17 cellular contexts compared by ENCODE assay signal in genomic region chr2:174585111-174585510, GRCh38. TPM values are rescaled to one million over a fixed set of nuclear protein-coding genes. Genes with fewer than 3 reads are reported as not detected.
A peak's percentile ranks its signal among the peaks of the same experiment; 100 is the strongest.
DNase-seq lines count a peak whose midpoint lies in the region; ATAC-seq and TF ChIP-seq lines count a peak whose summit lies in the region.
"Had no signal": no experiment of that assay in that cellular context is flagged by ENCODE, and none has a peak within 500 bp of the region (broad histone marks: within the 10 kb centered on the region; RNA-seq: fewer than 3 reads in every experiment).

No MANE protein-coding gene starts in this region.

- ATAC-seq in CD8-positive, alpha-beta T cell = no peak

- no peak overlapping the region for H3K27ac ChIP-seq in AG04450 (ENCODE audit: low read depth, low read length)
- H3K27ac ChIP-seq in CD8-positive, alpha-beta T cell (ENCODE audit: low read depth, low read length) = no peak overlapping the region
- no peak overlapping the region for H3K27ac ChIP-seq in fibroblast of lung (ENCODE audit: insufficient read depth, low read length)
- peak overlapping the region in 10 of 59 donors; percentile 0 to 51 (median 31) for H3K27ac ChIP-seq in dorsolateral prefrontal cortex

- peak; percentile 26 for DNase-seq in AG04450 (ENCODE audit: low read depth, low spot score)
- DNase-seq in CD8-positive, alpha-beta T cell = peak in 1 of 7 experiments; percentile 31
- peak; percentile 82 for DNase-seq in NCI-H510A treated with DMSO at 0.1 percent for 48 hours (lab: John Stamatoyannopoulos, UW)
- no peak for DNase-seq in fibroblast of lung (ENCODE audit: low read depth in 2 of 2)
- no peak for DNase-seq in dorsolateral prefrontal cortex
- no peak for DNase-seq in SW 1271 (lab: John Stamatoyannopoulos, UW)
- DNase-seq in inferior parietal cortex (ENCODE audit: extremely low spot score) = no peak
- no peak for DNase-seq in GM13976 (ENCODE audit: low spot score)
- DNase-seq: activated CD4-positive, alpha-beta T cell treated with anti-CD3 and anti-CD28 coated beads, Interleukin-2, amount 50 U/mL, for 4 hours; central memory CD4-positive, alpha-beta T cell; glutamatergic neuron; kidney; NCI-H524 treated with DMSO at 0.1 percent for 48 hours; RPMI8226; stimulated activated CD4-positive, alpha-beta T cell treated with anti-CD3 and anti-CD28 coated beads, Interleukin-2, amount 100 ng/mL, for 24 hours had no signal

- CTCF ChIA-PET in AG04450 (lab: Charles Lee) = no interaction called here
- CTCF ChIA-PET in CD8-positive, alpha-beta T cell (lab: Charles Lee) = interaction anchor here (1.1 to 15.3 kb wide), 5 partner anchors 13 to 123 kb away, joined by 3 to 289 read pairs (median 14); partner anchors contain the start of gene WIPF1

- H3K4me1 Mint-ChIP-seq in CD8-positive, alpha-beta T cell (ENCODE audit: low read depth) = peaks cover 94% of the 10 kb centered on the region

- H3K36me3 Mint-ChIP-seq in CD8-positive, alpha-beta T cell = peaks cover 91% of the 10 kb centered on the region

- intact Hi-C loops in CD8-positive, alpha-beta T cell (cut with DNase I, micrococcal nuclease) = no loop called here
- intact Hi-C loops in dorsolateral prefrontal cortex (cut with DNase I) = no loop called here

- peaks cover 91% of the 10 kb centered on the region for H3K4me1 ChIP-seq in CD8-positive, alpha-beta T cell (ENCODE audit: insufficient read depth, low read length)
- no peaks in the 10 kb centered on the region for H3K4me1 ChIP-seq in fibroblast of lung (ENCODE audit: control insufficient read depth, extremely low read depth, insufficient read depth, low read length)

- in situ Hi-C loops in GM13976 (cut with MboI; ENCODE audit: low sequenced_read_pairs, unreplicated experiment) = no loop called here

- H3K9me3 Mint-ChIP-seq in CD8-positive, alpha-beta T cell = no peaks in the 10 kb centered on the region
- H3K9me3 Mint-ChIP-seq: activated naive CD4-positive, alpha-beta T cell treated with anti-CD3 and anti-CD28 coated beads, Interleukin-2, amount 50 U/mL, for 24 hours; T-helper 1 cell treated with Interleukin-12 subunit alpha and Interleukin-12 subunit beta and Interleukin-4 antibody, amounts not matched to agents 30 μg/mL and 1 μg/mL, for 36 hours had no signal

- peak overlapping the region; percentile 95 for H3K27ac Mint-ChIP-seq in CD8-positive, alpha-beta T cell

- no peak overlapping the region for H3K9ac ChIP-seq in fibroblast of lung (ENCODE audit: insufficient read depth, low read length)

- TF ChIP-seq CTCF in AG04450 (IDR thresholded peaks at IDR 0.05; ENCODE audit: low read depth, low read length) (no peak), fibroblast of lung (conservative IDR thresholded peaks at IDR 0.05 in 1 of 2, IDR thresholded peaks at IDR 0.05 in 1 of 2; ENCODE audit: low read depth in 1 of 2, low read length in 2 of 2) (no peak), dorsolateral prefrontal cortex (IDR thresholded peaks at IDR 0.05 in 54 of 56, conservative IDR thresholded peaks at IDR 0.05 in 2 of 56; ENCODE audit: low read depth in 1 of 56, partially characterized antibody in 56 of 56) (no peak), GM13976 (IDR thresholded peaks at IDR 0.05; ENCODE audit: borderline replicate concordance, control extremely low read depth, extremely low read depth, insufficient read depth, missing control alignments) (no peak)
- TF ChIP-seq CTCF in CD8-positive, alpha-beta T cell (IDR thresholded peaks at IDR 0.05) = no peak

- no peaks in the 10 kb centered on the region for H4K20me1 ChIP-seq in fibroblast of lung (ENCODE audit: control insufficient read depth, extremely low read depth, insufficient read depth, low read length)

- POLR2A ChIA-PET in AG04450 (lab: Yijun Ruan, JAX) = no interaction called here
- POLR2A ChIA-PET in CD8-positive, alpha-beta T cell (lab: Charles Lee) = interaction anchor here (2.9 kb wide), 1 partner anchor 9 kb away, joined by 18 read pairs; no protein-coding TSS in a partner anchor

- H2AFZ ChIP-seq in fibroblast of lung (ENCODE audit: low read length) = no peak overlapping the region

- H3K27me3 Mint-ChIP-seq in CD8-positive, alpha-beta T cell (ENCODE audit: low read depth) = no peaks in the 10 kb centered on the region
- H3K27me3 Mint-ChIP-seq: activated naive CD4-positive, alpha-beta T cell treated with anti-CD3 and anti-CD28 coated beads, Interleukin-2, amount 50 U/mL, for 24 hours had no signal

- H3K4me3 Mint-ChIP-seq in CD8-positive, alpha-beta T cell = peak overlapping the region; percentile 51
- H3K4me3 Mint-ChIP-seq: T-helper 1 cell treated with Interleukin-12 subunit alpha and Interleukin-12 subunit beta and Interleukin-4 antibody, amounts not matched to agents 30 μg/mL and 1 μg/mL, for 36 hours had no signal

- H3K4me3 ChIP-seq in AG04450 (ENCODE audit: low read depth, low read length) = no peak overlapping the region
- H3K4me3 ChIP-seq in CD8-positive, alpha-beta T cell (ENCODE audit: low read depth, low read length) = no peak overlapping the region
- no peak overlapping the region for H3K4me3 ChIP-seq in fibroblast of lung (replicated peaks in 1 of 4; ENCODE audit: control extremely low read depth in 1 of 4, insufficient read depth in 1 of 4, low read depth in 3 of 4, low read length in 4 of 4)
- H3K4me3 ChIP-seq in dorsolateral prefrontal cortex = no peak overlapping the region

- H3K9me3 ChIP-seq in AG04450 (ENCODE audit: control insufficient read depth, insufficient read depth, low read length) (no peaks in the 10 kb centered on the region; the same call in 1 of the 2 replicates), fibroblast of lung (ENCODE audit: control insufficient read depth, insufficient read depth, low read depth, low read length) (no peaks in the 10 kb centered on the region)
- no peaks in the 10 kb centered on the region for H3K9me3 ChIP-seq in CD8-positive, alpha-beta T cell (ENCODE audit: low read length)

- H3K27me3 ChIP-seq in AG04450 (ENCODE audit: control insufficient read depth, insufficient read depth, low read length) (no peaks in the 10 kb centered on the region), fibroblast of lung (ENCODE audit: control insufficient read depth, insufficient read depth, low read length) (no peaks in the 10 kb centered on the region), dorsolateral prefrontal cortex (no peaks in the 10 kb centered on the region)
- H3K27me3 ChIP-seq in CD8-positive, alpha-beta T cell (ENCODE audit: insufficient read depth, low read length) = no peaks in the 10 kb centered on the region

- no peaks in the 10 kb centered on the region for H3K79me2 ChIP-seq in fibroblast of lung (ENCODE audit: control insufficient read depth, insufficient read depth, low read length)

- H3K4me2 ChIP-seq in fibroblast of lung (ENCODE audit: extremely low read depth, insufficient read depth, low read length) = peak overlapping the region; percentile 8

- peaks cover 60% of the 10 kb centered on the region for H3K36me3 ChIP-seq in CD8-positive, alpha-beta T cell (ENCODE audit: insufficient read depth, low read length)
- no peaks in the 10 kb centered on the region for H3K36me3 ChIP-seq in fibroblast of lung (ENCODE audit: control insufficient read depth, insufficient read depth, low read length)

RNA-seq across cellular contexts. Expression of gene WIPF1, which starts 12.5 kb away (rescaled TPM):
- polyA plus RNA-seq in AG04450 (2011; rRNA removed) = 10.7 and 12.4 TPM in 2 replicates
- polyA minus RNA-seq in AG04450 (2011; rRNA and poly(A)+ RNA removed) = 8.6 and 10.5 TPM in 2 replicates
- total RNA-seq in CD8-positive, alpha-beta T cell = 100 to 1,000 TPM; 275 to 282 TPM
- total RNA-seq in fibroblast of lung = 5.6 and 10.7 TPM in 2 replicates
- 22.6 and 23.6 TPM in 2 replicates for polyA plus RNA-seq in fibroblast of lung
- polyA plus RNA-seq in fibroblast of lung (2012) = 23.3 and 25.2 TPM in 2 replicates
- 15.7 and 22.5 TPM in 2 replicates for polyA minus RNA-seq in fibroblast of lung (ENCODE audit: low replicate concordance)
- total RNA-seq in dorsolateral prefrontal cortex = 100 to 1,000 TPM in 1 of 120 experiments, 10 to 100 TPM in 119; 15.8 to 100 (median 34.0) TPM

Comparison
In these comparisons a context has a peak if more than half of its experiments do, and no peak if none do; other contexts are left out.
1. DNase-seq: peak in AG04450 (single experiment) and NCI-H510A treated with DMSO at 0.1 percent for 48 hours (single experiment); none in fibroblast of lung (0 of 2), dorsolateral prefrontal cortex (0 of 10), SW 1271 (0 of 2), inferior parietal cortex (single experiment) and GM13976 (single experiment).